Comparison of ENCODE assay signal across 10 cellular contexts in genomic region chr16:73065617-73066313, GRCh38.
DNase-seq lines count a peak whose midpoint lies in the region; ATAC-seq and TF ChIP-seq lines count a peak whose summit lies in the region.
"Had no signal": no experiment of that assay in that cellular context is flagged by ENCODE, and none has a peak within 500 bp of the region (broad histone marks: within the 10 kb centered on the region; RNA-seq: fewer than 3 reads in every experiment).

No MANE protein-coding gene starts in this region.

- ATAC-seq in GM21528 (IDR thresholded peaks at IDR 0.05; ENCODE audit: low FRiP score, unreplicated experiment), result no peak

- H3K9ac ChIP-seq in ES-I3 (ENCODE audit: low read depth, low read length), result peak overlapping the region; percentile 29

- H3K4me1 ChIP-seq in ES-I3 (ENCODE audit: insufficient read depth, low read length), result peaks cover 37% of the 10 kb centered on the region

- peak overlapping the region; percentile 26 for H3K4me3 ChIP-seq in choroid plexus epithelial cell (ENCODE audit: low read depth, low read length)
- H3K4me3 ChIP-seq in retinal pigment epithelial cell (ENCODE audit: low read length), result peak overlapping the region; percentile 9

- H3K9me3 ChIP-seq in ES-I3 (ENCODE audit: control insufficient read depth, insufficient read depth, low read length), result no peaks in the 10 kb centered on the region
- H3K9me3 ChIP-seq: adrenal gland had no signal

- no peaks in the 10 kb centered on the region for H3K36me3 ChIP-seq in ES-I3 (ENCODE audit: insufficient read depth, low read length)
- H3K36me3 ChIP-seq: adrenal gland had no signal

- DNase-seq in choroid plexus epithelial cell (ENCODE audit: low read depth) (no peak), islet precursor cell (peak; percentile 72), retinal pigment epithelial cell (ENCODE audit: low read depth) (no peak), NCI-H82 (lab: John Stamatoyannopoulos, UW) (no peak), DMS114 treated with DMSO at 0.1 percent for 48 hours (lab: John Stamatoyannopoulos, UW; ENCODE audit: unreplicated experiment) (no peak), SIG-M5 treated with dmso at 0.1 percent for 504 hours (lab: John Stamatoyannopoulos, UW; ENCODE audit: unreplicated experiment) (no peak)
- DNase-seq: NCI-H187 had no signal

- TF ChIP-seq CTCF in choroid plexus epithelial cell (conservative IDR thresholded peaks at IDR 0.05; ENCODE audit: low read depth, low read length) (no peak), retinal pigment epithelial cell (conservative IDR thresholded peaks at IDR 0.05; ENCODE audit: low read depth, low read length) (no peak)
